In genomic region chrX:65926095-65927019, GRCh38 we compare ENCODE assay signal across 7 cellular contexts.
DNase-seq lines count a peak whose midpoint lies in the region; ATAC-seq and TF ChIP-seq lines count a peak whose summit lies in the region.

No MANE protein-coding gene starts in this region.

- intact Hi-C loops in sciatic nerve (cut with DNase I): no loop called here
- intact Hi-C loops in sigmoid colon (cut with DNase I): no loop called here

- no peak for TF ChIP-seq POLR2A in sigmoid colon (IDR thresholded peaks at IDR 0.05)

- H3K4me3 ChIP-seq in sigmoid colon: no peak overlapping the region

- CTCF ChIA-PET in activated CD4-positive, alpha-beta memory T cell treated with anti-CD3 and anti-CD28 coated beads, Interleukin-2, amount 10 ng/mL, durations not matched to agents 7 days and 5 days (lab: Charles Lee): interaction anchor here (0.6 kb wide), 1 partner anchor 59 kb away, joined by 5 read pairs; no protein-coding TSS in a partner anchor

- no peaks in the 10 kb centered on the region for H3K4me1 ChIP-seq in sigmoid colon

- peak overlapping the region; percentile 90 for H3K27ac Mint-ChIP-seq in activated CD4-positive, alpha-beta memory T cell treated with anti-CD3 and anti-CD28 coated beads, Interleukin-2, amount 10 ng/mL, durations not matched to agents 7 days and 5 days

- no peak for TF ChIP-seq EP300 in sigmoid colon (IDR thresholded peaks at IDR 0.05)

- 60 to 67% methylated on average over 5 of the region's 5 CpGs for whole genome bisulfite sequencing in sigmoid colon, 2 donors

- no peak overlapping the region for H3K27ac ChIP-seq in sigmoid colon

- no peaks in the 10 kb centered on the region for H3K27me3 Mint-ChIP-seq in activated CD4-positive, alpha-beta memory T cell treated with anti-CD3 and anti-CD28 coated beads, Interleukin-2, amount 10 ng/mL, durations not matched to agents 7 days and 5 days

- no peaks in the 10 kb centered on the region for H3K9me3 ChIP-seq in sigmoid colon

- peaks cover 36% of the 10 kb centered on the region for H3K36me3 Mint-ChIP-seq in activated CD4-positive, alpha-beta memory T cell treated with anti-CD3 and anti-CD28 coated beads, Interleukin-2, amount 10 ng/mL, durations not matched to agents 7 days and 5 days (ENCODE audit: low read depth)

- peak overlapping the region; percentile 54 for H3K4me3 Mint-ChIP-seq in activated CD4-positive, alpha-beta memory T cell treated with anti-CD3 and anti-CD28 coated beads, Interleukin-2, amount 10 ng/mL, durations not matched to agents 7 days and 5 days

- TF ChIP-seq CTCF in sigmoid colon (IDR thresholded peaks at IDR 0.05): no peak

- no peaks in the 10 kb centered on the region for H3K36me3 ChIP-seq in sigmoid colon

- peaks cover 50% of the 10 kb centered on the region for H3K4me1 Mint-ChIP-seq in activated CD4-positive, alpha-beta memory T cell treated with anti-CD3 and anti-CD28 coated beads, Interleukin-2, amount 10 ng/mL, durations not matched to agents 7 days and 5 days

- no peaks in the 10 kb centered on the region for H3K27me3 ChIP-seq in sigmoid colon

- peak; percentile 70 for DNase-seq in activated CD4-positive, alpha-beta memory T cell treated with anti-CD3 and anti-CD28 coated beads, Interleukin-2, amount 10 ng/mL, durations not matched to agents 7 days and 5 days
- peak; percentile 44 for DNase-seq in stimulated activated CD8-positive, alpha-beta memory T cell treated with anti-CD3 and anti-CD28 coated beads, Interleukin-4, amount 100 ng/mL, for 48 hours
- no peak for DNase-seq in sciatic nerve (ENCODE audit: low spot score)
- no peak for DNase-seq in foreskin melanocyte
- DNase-seq in sigmoid colon: no peak

- peaks cover 21% of the 10 kb centered on the region for H3K9me3 Mint-ChIP-seq in activated CD4-positive, alpha-beta memory T cell treated with anti-CD3 and anti-CD28 coated beads, Interleukin-2, amount 10 ng/mL, durations not matched to agents 7 days and 5 days

- ATAC-seq in GM19397 (IDR thresholded peaks at IDR 0.05; ENCODE audit: unreplicated experiment) (peak; percentile 76), HG03571 (IDR thresholded peaks at IDR 0.05; ENCODE audit: unreplicated experiment) (peak; percentile 75), sciatic nerve (no peak)

- POLR2A ChIA-PET in activated CD4-positive, alpha-beta memory T cell treated with anti-CD3 and anti-CD28 coated beads, Interleukin-2, amount 10 ng/mL, durations not matched to agents 7 days and 5 days (lab: Charles Lee): interaction anchor here (0.6 to 1.0 kb wide), 5 partner anchors 87 to 325 kb away, joined by 3 to 4 read pairs (median 3); no protein-coding TSS in a partner anchor

Comparison
In these comparisons a context has a peak if more than half of its experiments do, and no peak if none do; other contexts are left out.
1. DNase-seq: peak in activated CD4-positive, alpha-beta memory T cell treated with anti-CD3 and anti-CD28 coated beads, Interleukin-2, amount 10 ng/mL, durations not matched to agents 7 days and 5 days (single experiment) and stimulated activated CD8-positive, alpha-beta memory T cell treated with anti-CD3 and anti-CD28 coated beads, Interleukin-4, amount 100 ng/mL, for 48 hours (single experiment); none in sciatic nerve (single experiment), foreskin melanocyte (single experiment) and sigmoid colon (single experiment).